28 cellular contexts compared by ENCODE assay signal in genomic region chr12:58965568-58965967, GRCh38. TPM values are rescaled to one million over a fixed set of nuclear protein-coding genes. Genes with fewer than 3 reads are reported as not detected.
"Had no signal": no experiment of that assay in that cellular context is flagged by ENCODE, and none has a peak within 500 bp of the region (broad histone marks: within the 10 kb centered on the region; RNA-seq: fewer than 3 reads in every experiment).

No MANE protein-coding gene starts in this region.

- ATAC-seq: heart right ventricle; left lobe of liver; naive thymus-derived CD4-positive, alpha-beta T cell; sciatic nerve; stimulated activated effector memory CD8-positive, alpha-beta T cell treated with anti-CD3 and anti-CD28 coated beads, Interleukin-12 subunit alpha, Interleukin-12 subunit beta, amount 100 ng/mL, for 72 hours had no signal

- H3K4me1 Mint-ChIP-seq: naive thymus-derived CD4-positive, alpha-beta T cell; stimulated activated effector memory CD8-positive, alpha-beta T cell treated with anti-CD3 and anti-CD28 coated beads, Interleukin-12 subunit alpha, Interleukin-12 subunit beta, amount 100 ng/mL, for 72 hours had no signal

- H3K27ac Mint-ChIP-seq: mesothelial cell of epicardium; naive thymus-derived CD4-positive, alpha-beta T cell; stimulated activated effector memory CD8-positive, alpha-beta T cell treated with anti-CD3 and anti-CD28 coated beads, Interleukin-12 subunit alpha, Interleukin-12 subunit beta, amount 100 ng/mL, for 72 hours; type B pancreatic cell had no signal

- H3K9me3 ChIP-seq: esophagus squamous epithelium, heart right ventricle, prostate gland, right atrium auricular region, stomach, tibial artery had no signal

- DNase-seq: dorsolateral prefrontal cortex; effector CD4-positive, alpha-beta T cell; esophagus squamous epithelium; foreskin melanocyte; glutamatergic neuron; heart right ventricle; hypothalamus; mesenchymal stem cell; naive thymus-derived CD4-positive, alpha-beta T cell; nucleus accumbens; stimulated activated CD4-positive, alpha-beta T cell treated with anti-CD3 and anti-CD28 coated beads, Interleukin-12 subunit alpha, Interleukin-12 subunit beta, amount 100 ng/mL, for 4 hours; stimulated activated CD4-positive, alpha-beta T cell treated with anti-CD3 and anti-CD28 coated beads, Interleukin-2, amount 100 ng/mL, for 24 hours; stimulated activated CD4-positive, alpha-beta T cell treated with anti-CD3 and anti-CD28 coated beads, Interleukin-4, amount 100 ng/mL, for 24 hours; stimulated activated naive CD4-positive, alpha-beta T cell treated with Interleukin-2 at 50 U/mL for 16 hours; stomach; tibial artery had no signal

- H3K4me3 ChIP-seq: dorsolateral prefrontal cortex, esophagus squamous epithelium, heart right ventricle, lung, prostate gland, right atrium auricular region, smooth muscle cell, stomach, tibial artery had no signal

- H3K36me3 ChIP-seq: esophagus squamous epithelium, heart right ventricle, prostate gland, right atrium auricular region, stomach, tibial artery had no signal

- H3K9me3 Mint-ChIP-seq: nephron, type B pancreatic cell had no signal

- H3K36me3 Mint-ChIP-seq: mesothelial cell of epicardium; naive thymus-derived CD4-positive, alpha-beta T cell; stimulated activated effector memory CD8-positive, alpha-beta T cell treated with anti-CD3 and anti-CD28 coated beads, Interleukin-12 subunit alpha, Interleukin-12 subunit beta, amount 100 ng/mL, for 72 hours; type B pancreatic cell had no signal

- H3K4me3 Mint-ChIP-seq: mesothelial cell of epicardium; naive thymus-derived CD4-positive, alpha-beta T cell; nephron; stimulated activated effector memory CD8-positive, alpha-beta T cell treated with anti-CD3 and anti-CD28 coated beads, Interleukin-12 subunit alpha, Interleukin-12 subunit beta, amount 100 ng/mL, for 72 hours; type B pancreatic cell had no signal

- H3K27me3 Mint-ChIP-seq: naive thymus-derived CD4-positive, alpha-beta T cell; type B pancreatic cell had no signal

- H3K27me3 ChIP-seq: dorsolateral prefrontal cortex, esophagus squamous epithelium, heart right ventricle, right atrium auricular region, stomach, tibial artery had no signal

- H3K4me1 ChIP-seq: esophagus squamous epithelium, heart right ventricle, prostate gland, right atrium auricular region, stomach had no signal

- FAIRE-seq: colon, keratinocyte had no signal

- H3K27ac ChIP-seq: dorsolateral prefrontal cortex, esophagus squamous epithelium, heart right ventricle, prostate gland, right atrium auricular region, stomach, tibial artery had no signal

RNA-seq across cellular contexts. Expression of gene LRIG3, which starts 45.3 kb away (rescaled TPM):
- polyA plus RNA-seq: naive thymus-derived CD4-positive, alpha-beta T cell had no signal
